In the genomic region with DNA sequence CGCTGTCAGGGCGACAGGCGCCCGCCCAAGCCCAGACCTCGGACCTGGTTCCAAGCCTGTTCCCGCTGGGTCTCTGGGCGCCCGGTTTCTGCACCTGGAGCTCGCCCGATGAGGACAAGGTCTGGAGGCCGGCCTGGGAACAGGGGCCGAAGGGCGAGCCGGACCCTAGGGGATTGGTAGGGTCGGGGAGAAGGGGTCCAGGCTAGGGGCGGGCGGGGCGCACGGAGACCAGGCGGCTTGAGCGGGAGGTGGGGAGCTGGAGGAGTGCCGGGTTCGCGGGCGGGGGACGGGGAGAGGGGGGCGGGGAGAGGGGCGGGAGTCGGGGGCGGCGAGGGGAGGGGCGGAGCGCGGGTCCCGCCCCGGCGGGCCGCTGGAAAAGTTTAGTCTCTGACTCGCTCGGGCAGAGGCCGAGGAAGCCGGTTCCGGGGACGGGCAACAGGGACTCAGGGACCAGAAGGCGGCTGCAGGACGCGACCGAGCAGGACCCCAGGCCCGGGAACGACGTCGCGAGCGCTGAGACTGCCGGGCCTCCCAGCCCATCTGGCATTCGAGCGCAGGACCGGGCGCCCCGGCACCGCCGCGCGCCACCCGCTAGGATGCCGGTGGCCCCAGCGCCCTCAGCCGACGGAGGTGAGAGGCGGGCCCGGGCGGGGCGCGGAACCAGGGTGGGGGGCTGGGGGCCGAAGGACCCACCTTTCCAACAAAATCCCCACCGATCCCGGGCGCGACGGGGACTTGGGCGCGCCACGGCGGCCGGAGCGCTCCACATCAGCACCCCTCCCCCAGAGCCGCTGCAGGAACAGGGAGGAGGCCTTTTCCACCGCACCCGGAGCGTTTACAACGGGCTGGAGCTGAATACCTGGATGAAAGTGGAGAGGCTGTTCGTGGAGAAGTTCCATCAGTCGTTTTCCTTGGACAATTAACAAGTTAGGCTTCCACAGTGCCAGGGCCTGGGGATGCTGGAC, we compare ENCODE assay signal across 7 cellular contexts. TPM values are rescaled to one million over a fixed set of nuclear protein-coding genes. Genes with fewer than 3 reads are reported as not detected.
A peak's percentile ranks its signal among the peaks of the same experiment; 100 is the strongest.
DNase-seq lines count a peak whose midpoint lies in the region; ATAC-seq and TF ChIP-seq lines count a peak whose summit lies in the region.

TSS of gene S1PR3 (plus strand) at position 403 of the 965 bp plus-strand sequence. CDS start 9,733 bp downstream, outside the sequence.

- POLR2A ChIA-PET in activated CD8-positive, alpha-beta T cell treated with anti-CD3 and anti-CD28 coated beads, Interleukin-2, amount 10 ng/mL, durations not matched to agents 7 days and 5 days (lab: Charles Lee), result no interaction called here
- POLR2A ChIA-PET in naive thymus-derived CD8-positive, alpha-beta T cell (lab: Charles Lee), result no interaction called here

- TF ChIP-seq CTCF in HL-60 (IDR thresholded peaks at IDR 0.05; ENCODE audit: insufficient read depth, low read length) (no peak), fibroblast of mammary gland (conservative IDR thresholded peaks at IDR 0.05; ENCODE audit: control insufficient read depth, insufficient read depth, low read depth, low read length) (no peak), transverse colon (IDR thresholded peaks at IDR 0.05) (peak in 1 of 5 experiments; percentile 8)

- CTCF ChIA-PET in activated CD8-positive, alpha-beta T cell treated with anti-CD3 and anti-CD28 coated beads, Interleukin-2, amount 10 ng/mL, durations not matched to agents 7 days and 5 days (lab: Charles Lee), result no interaction called here

- peak within 1 kb of the TSS; percentile 82 for H3K27ac ChIP-seq in HL-60 (replicated peaks)
- H3K27ac ChIP-seq in transverse colon, result peak within 1 kb of the TSS; percentile 74 to 84 (median 80)

- H3K4me1 Mint-ChIP-seq in activated CD8-positive, alpha-beta T cell treated with anti-CD3 and anti-CD28 coated beads, Interleukin-2, amount 10 ng/mL, durations not matched to agents 7 days and 5 days (ENCODE audit: low read depth), result peaks cover 16% of the 10 kb centered on the region
- H3K4me1 Mint-ChIP-seq in naive thymus-derived CD8-positive, alpha-beta T cell, result peaks cover 10 to 34% (median 26%) of the 10 kb centered on the region in 4 donors

- H3K9me3 Mint-ChIP-seq in activated CD8-positive, alpha-beta T cell treated with anti-CD3 and anti-CD28 coated beads, Interleukin-2, amount 10 ng/mL, durations not matched to agents 7 days and 5 days (ENCODE audit: insufficient read depth), result no peaks in the 10 kb centered on the region
- H3K9me3 Mint-ChIP-seq in naive thymus-derived CD8-positive, alpha-beta T cell, result peaks cover 0 to 2% (median 0%) of the 10 kb centered on the region in 9 donors

- H3K4me3 ChIP-seq in HL-60 (replicated peaks; ENCODE audit: insufficient read depth, low read length) (peak within 1 kb of the TSS; percentile 83), fibroblast of mammary gland (ENCODE audit: control insufficient read depth, low read depth, low read length) (peak within 1 kb of the TSS; percentile 97), transverse colon (peak within 1 kb of the TSS; percentile 3 to 72 (median 48))

- no peaks in the 10 kb centered on the region for H3K36me3 Mint-ChIP-seq in activated CD8-positive, alpha-beta T cell treated with anti-CD3 and anti-CD28 coated beads, Interleukin-2, amount 10 ng/mL, durations not matched to agents 7 days and 5 days (ENCODE audit: low read depth)
- peaks cover 0 to 2% (median 1%) of the 10 kb centered on the region in 3 donors for H3K36me3 Mint-ChIP-seq in naive thymus-derived CD8-positive, alpha-beta T cell

- DNase-seq in HL-60 (ENCODE audit: low read depth in 1 of 2, low spot score in 1 of 2) (peak; percentile 44 to 50), fibroblast of mammary gland (ENCODE audit: low read depth) (peak; percentile 54), transverse colon (peak; percentile 31)
- no peak for DNase-seq in activated CD8-positive, alpha-beta T cell treated with anti-CD3 and anti-CD28 coated beads, Interleukin-2, amount 10 ng/mL, durations not matched to agents 7 days and 5 days
- peak in 2 of 10 donors; percentile 17 to 20 for DNase-seq in naive thymus-derived CD8-positive, alpha-beta T cell

- H3K9me3 ChIP-seq in transverse colon, result no peaks in the 10 kb centered on the region

- H3K4me3 Mint-ChIP-seq in activated CD8-positive, alpha-beta T cell treated with anti-CD3 and anti-CD28 coated beads, Interleukin-2, amount 10 ng/mL, durations not matched to agents 7 days and 5 days, result no peak within 1 kb of the TSS
- H3K4me3 Mint-ChIP-seq in naive thymus-derived CD8-positive, alpha-beta T cell, result peak within 1 kb of the TSS; percentile 41 to 69 (median 61)

- ATAC-seq in activated CD8-positive, alpha-beta T cell treated with anti-CD3 and anti-CD28 coated beads, Interleukin-2, amount 10 ng/mL, durations not matched to agents 7 days and 5 days, result peak; percentile 60
- peak; percentile 45 to 70 for ATAC-seq in naive thymus-derived CD8-positive, alpha-beta T cell
- ATAC-seq in HG03280 (IDR thresholded peaks at IDR 0.05; ENCODE audit: unreplicated experiment), result no peak
- ATAC-seq in HG03175 (IDR thresholded peaks at IDR 0.05; ENCODE audit: unreplicated experiment), result no peak

- peaks cover 26% of the 10 kb centered on the region for H3K27me3 Mint-ChIP-seq in activated CD8-positive, alpha-beta T cell treated with anti-CD3 and anti-CD28 coated beads, Interleukin-2, amount 10 ng/mL, durations not matched to agents 7 days and 5 days (ENCODE audit: low read depth)
- peaks cover 19 to 65% (median 46%) of the 10 kb centered on the region in 5 donors for H3K27me3 Mint-ChIP-seq in naive thymus-derived CD8-positive, alpha-beta T cell

- in situ Hi-C loops in transverse colon (cut with MboI; ENCODE audit: low pct_ligation_motif_present in 1 of 4, low pct_unique_long_range_greater_than_20kb in 1 of 4, low sequenced_read_pairs in 3 of 4), result loop anchor here in 1 of 4 donors (25.0 kb wide), 1 partner anchor 1304 kb away; no protein-coding TSS in a partner anchor

- H3K36me3 ChIP-seq in transverse colon, result no peaks in the 10 kb centered on the region

- no peaks in the 10 kb centered on the region for H3K27me3 ChIP-seq in HL-60 (ENCODE audit: insufficient read depth, poor library complexity, severe bottlenecking)
- H3K27me3 ChIP-seq in transverse colon, result peaks cover 35% of the 10 kb centered on the region

- TF ChIP-seq EP300 in transverse colon (IDR thresholded peaks at IDR 0.05; ENCODE audit: low read depth), result no peak

- WGBS in transverse colon (ENCODE audit: low coverage in 1 of 2), 2 donors, result 9% methylated on average over 54 of the region's 93 CpGs; no CpG with 5 or more reads in 1 of the 2 donors

- H3K27ac Mint-ChIP-seq in activated CD8-positive, alpha-beta T cell treated with anti-CD3 and anti-CD28 coated beads, Interleukin-2, amount 10 ng/mL, durations not matched to agents 7 days and 5 days, result no peak within 1 kb of the TSS
- peak within 1 kb of the TSS in 1 of 10 donors; percentile 33 for H3K27ac Mint-ChIP-seq in naive thymus-derived CD8-positive, alpha-beta T cell

- peaks cover 3 to 42% (median 6%) of the 10 kb centered on the region in 4 donors for H3K4me1 ChIP-seq in transverse colon

- TF ChIP-seq POLR2A in transverse colon (IDR thresholded peaks at IDR 0.05), result no peak

- intact Hi-C loops in transverse colon (cut with DNase I; ENCODE audit: low total_unique reads), result no loop called here

RNA-seq across cellular contexts. Expression of gene S1PR3, which starts in this region (rescaled TPM):
- total RNA-seq in activated CD8-positive, alpha-beta T cell treated with anti-CD3 and anti-CD28 coated beads, Interleukin-2, amount 10 ng/mL, durations not matched to agents 7 days and 5 days, result not detected
- total RNA-seq in naive thymus-derived CD8-positive, alpha-beta T cell, result not detected
- polyA plus RNA-seq in naive thymus-derived CD8-positive, alpha-beta T cell, result not detected
- 10 to 100 TPM in 2 of 4 donors, 1 to 10 TPM in 2; 2.0 to 13.5 (median 8.3) TPM for total RNA-seq in transverse colon

Comparison
In these comparisons a context has a peak if more than half of its experiments do, and no peak if none do; other contexts are left out.
1. Peak in ATAC-seq in activated CD8-positive, alpha-beta T cell treated with anti-CD3 and anti-CD28 coated beads, Interleukin-2, amount 10 ng/mL, durations not matched to agents 7 days and 5 days; RNA of the gene not detected or under 1 TPM.
2. Peak in ATAC-seq in naive thymus-derived CD8-positive, alpha-beta T cell; RNA of the gene not detected or under 1 TPM.